Comparison of ENCODE assay signal across 14 cellular contexts in the genomic region with DNA sequence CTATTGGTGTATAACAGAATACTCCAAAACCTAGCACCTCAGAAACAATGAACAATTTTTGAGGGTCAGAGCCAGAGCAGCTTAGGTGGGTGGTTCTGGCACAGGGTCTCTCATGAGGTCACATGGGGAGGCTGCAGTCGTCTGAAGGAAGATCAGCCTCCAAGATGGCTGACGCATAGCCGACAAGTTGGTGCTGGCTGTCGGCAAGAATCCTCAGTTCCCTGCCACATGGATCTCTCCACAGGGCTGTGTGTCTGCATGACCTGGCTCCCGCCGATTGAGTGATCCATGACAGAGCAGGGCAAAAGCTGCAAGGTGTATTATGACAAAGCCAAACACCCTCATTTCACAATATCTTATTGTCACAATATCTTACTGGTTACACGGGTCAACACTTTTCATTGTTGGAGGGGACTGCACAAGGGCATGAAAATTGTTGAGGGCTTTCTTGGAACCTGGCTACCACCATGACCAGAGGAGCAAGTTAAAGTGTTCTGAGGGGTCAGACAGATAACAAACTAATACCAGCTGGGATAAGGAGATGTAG. TPM values are rescaled to one million over a fixed set of nuclear protein-coding genes. Genes with fewer than 3 reads are reported as not detected.
A peak's percentile ranks its signal among the peaks of the same experiment; 100 is the strongest.
DNase-seq lines count a peak whose midpoint lies in the region; ATAC-seq, FAIRE-seq and TF ChIP-seq lines count a peak whose summit lies in the region.
"Had no signal": no experiment of that assay in that cellular context is flagged by ENCODE, and none has a peak within 500 bp of the region (broad histone marks: within the 10 kb centered on the region; RNA-seq: fewer than 3 reads in every experiment).

No MANE protein-coding gene starts in this region.

- H3K4me2 ChIP-seq in A549 (peak overlapping the region; percentile 94), GM23338 (no peak overlapping the region), GM12878 (ENCODE audit: control insufficient read depth, insufficient read depth) (peak overlapping the region; percentile 53), HepG2 (ENCODE audit: low read depth, low read length) (peak overlapping the region; percentile 91)

- SMC1A ChIA-PET in GM12878 (lab: Charles Lee; ENCODE audit: uncharacterized antibody, unreplicated experiment), result interaction anchor here (1.0 to 5.2 kb wide), 6 partner anchors 8 to 400 kb away, joined by 3 to 105 read pairs (median 5); a partner anchor contains a TSS

- intact Hi-C loops in GM12878 (cut with micrococcal nuclease; ENCODE audit: unreplicated experiment), result no loop called here
- intact Hi-C loops in HepG2 (cut with micrococcal nuclease; ENCODE audit: unreplicated experiment), result no loop called here

- RAD21 ChIA-PET in GM12878 (lab: Charles Lee; ENCODE audit: unreplicated experiment), result interaction anchor here (1.0 to 4.6 kb wide), 5 partner anchors 10 to 1791 kb away, joined by 3 to 37 read pairs (median 6); a partner anchor contains a TSS

- TF ChIP-seq POLR2A in A549 (IDR thresholded peaks at IDR 0.05; ENCODE audit: low read length), result no peak
- no peak for TF ChIP-seq POLR2A in GM12878 (IDR thresholded peaks at IDR 0.05; ENCODE audit: low read depth, low read length)
- TF ChIP-seq POLR2A in HepG2 (IDR thresholded peaks at IDR 0.05; ENCODE audit: insufficient read depth in 1 of 2, low read depth in 2 of 2, low read length in 2 of 2), result peak in 1 of 2 experiments; percentile 25; a peak in 1 of 4 replicates

- H3K9me2 ChIP-seq in GM23338 (ENCODE audit: insufficient read depth), result no peaks in the 10 kb centered on the region

- no peak overlapping the region for H3K27ac ChIP-seq in A549
- no peak overlapping the region for H3K27ac ChIP-seq in GM23338 (ENCODE audit: low read depth)
- H3K27ac ChIP-seq in GM12878 (ENCODE audit: control insufficient read depth, insufficient read depth), result no peak overlapping the region; the same call in none of the 2 replicates
- peak overlapping the region; percentile 65 for H3K27ac ChIP-seq in HepG2 (ENCODE audit: extremely low read length, insufficient read depth, low read length)

- no peak for DNase-seq in A549 (ENCODE audit: low read depth in 1 of 2, low spot score in 1 of 2)
- DNase-seq in GM23338 (ENCODE audit: low spot score), result no peak
- DNase-seq in GM12878 (ENCODE audit: low read depth, low spot score), result no peak
- no peak for DNase-seq in HepG2 (ENCODE audit: low spot score)
- DNase-seq in DMS53 (lab: John Stamatoyannopoulos, UW), result no peak
- DNase-seq in SIG-M5 (lab: John Stamatoyannopoulos, UW), result no peak
- no peak for DNase-seq in OCI-M1 (lab: John Stamatoyannopoulos, UW)
- DNase-seq in HTR-8/SVneo (ENCODE audit: insufficient read length, low spot score), result no peak
- DNase-seq: activated CD4-positive, alpha-beta T cell treated with anti-CD3 and anti-CD28 coated beads for 4 hours; AML-193; cortex of kidney; NCI-H1436; NCI-H82 had no signal

- in situ Hi-C loops in GM12878 (cut with MboI) (loop anchor here (25.0 kb wide), 1 partner anchor 996 kb away; no protein-coding TSS in a partner anchor), HepG2 (cut with HindIII; ENCODE audit: extremely low pct_ligation_motif_present, low pct_unique_long_range_greater_than_20kb) (no loop called here)

- POLR2A ChIA-PET in A549 (lab: Yijun Ruan, JAX) (no interaction called here), GM12878 (lab: Charles Lee) (interaction anchor here (0.8 to 5.1 kb wide), 4 partner anchors 10 to 19 kb away, joined by 5 to 36 read pairs (median 8); a partner anchor contains a TSS), HepG2 (lab: Yijun Ruan, JAX) (no interaction called here)

- H3K36me3 Mint-ChIP-seq in GM23338 (ENCODE audit: low read depth), result no peaks in the 10 kb centered on the region; the same call in 2 of the 3 replicates

- peaks cover 46% of the 10 kb centered on the region for H3K4me1 Mint-ChIP-seq in GM23338

- H3K9me3 ChIP-seq in A549 (no peaks in the 10 kb centered on the region), GM12878 (replicated peaks; ENCODE audit: control insufficient read depth, insufficient read depth, low read length) (no peaks in the 10 kb centered on the region), HepG2 (ENCODE audit: low read length) (no peaks in the 10 kb centered on the region)

- H3K9ac ChIP-seq in GM12878 (ENCODE audit: control insufficient read depth, insufficient read depth, low read length), result 0 out of 2 replicates have a peak overlapping the region, but pooled peaks have one; percentile 4
- H3K9ac ChIP-seq in HepG2 (ENCODE audit: insufficient read depth, low read depth, low read length), result peak overlapping the region; percentile 33; the same call in 1 of the 2 replicates

- no peak overlapping the region for H2AFZ ChIP-seq in GM23338
- no peak overlapping the region for H2AFZ ChIP-seq in GM12878 (ENCODE audit: control insufficient read depth, low read depth, low read length)
- no peak overlapping the region for H2AFZ ChIP-seq in HepG2 (ENCODE audit: low read length)

- TF ChIP-seq CTCF in A549 (IDR thresholded peaks at IDR 0.05), result no peak
- no peak for TF ChIP-seq CTCF in GM23338 (conservative IDR thresholded peaks at IDR 0.05; ENCODE audit: low read depth in 2 of 2)
- TF ChIP-seq CTCF in GM12878 (IDR thresholded peaks at IDR 0.05 in 2 of 3, conservative IDR thresholded peaks at IDR 0.05 in 1 of 3; ENCODE audit: control insufficient read depth in 2 of 3, extremely low read depth in 1 of 3, insufficient read depth in 1 of 3, low read depth in 3 of 3, low read length in 3 of 3), result no peak
- no peak for TF ChIP-seq CTCF in HepG2 (CRISPR knock-in tag; IDR thresholded peaks at IDR 0.05)

- TF ChIP-seq RAD21 in A549 (conservative IDR thresholded peaks at IDR 0.05 in 1 of 2, IDR thresholded peaks at IDR 0.05 in 1 of 2) (no peak), GM12878 (IDR thresholded peaks at IDR 0.05; ENCODE audit: insufficient read depth, low read depth, low read length) (no peak), HepG2 (CRISPR knock-in tag; IDR thresholded peaks at IDR 0.05) (no peak)

- CTCF ChIA-PET in A549 (lab: Yijun Ruan, JAX), result no interaction called here
- CTCF ChIA-PET in GM12878 (lab: Yijun Ruan, JAX), result interaction anchor here (1.0 to 3.1 kb wide), 3 partner anchors 10 to 14 kb away, joined by 3 to 11 read pairs (median 3); no protein-coding TSS in a partner anchor
- CTCF ChIA-PET in HepG2 (lab: Yijun Ruan, JAX; ENCODE audit: low intra/inter-chr PET ratio, low total read pairs), result no interaction called here

- ATAC-seq in A549 (no peak), GM23338 (no peak), GM12878 (no peak), HepG2 (no peak)

- no peaks in the 10 kb centered on the region for H3K27me3 ChIP-seq in GM23338 (ENCODE audit: insufficient read depth)
- H3K27me3 ChIP-seq in GM12878 (replicated peaks in 1 of 2; ENCODE audit: control insufficient read depth in 2 of 2, insufficient read depth in 2 of 2, low read length in 1 of 2), result no peaks in the 10 kb centered on the region
- H3K27me3 ChIP-seq in HepG2 (ENCODE audit: control insufficient read depth in 1 of 2, insufficient read depth in 2 of 2, low read length in 2 of 2), result no peaks in the 10 kb centered on the region; a peak in 1 of 5 replicates

- BruUV-seq in GM12878 (replicated peaks; lab: Mats Ljungman, UMichigan) (no TSS peak), HepG2 (replicated peaks; lab: Mats Ljungman, UMichigan) (no TSS peak)

- H3K27me3 Mint-ChIP-seq in GM23338 (ENCODE audit: insufficient read depth, low read depth, poor library complexity), result peaks cover 6% of the 10 kb centered on the region

- peak overlapping the region; percentile 3; the same call in 1 of the 2 replicates for H3K27ac Mint-ChIP-seq in GM23338

- no peaks in the 10 kb centered on the region for H3F3A ChIP-seq in GM23338 (replicated peaks; ENCODE audit: low read depth)

- no peak overlapping the region for H3K4me3 Mint-ChIP-seq in GM23338

- FAIRE-seq in A549 (lab: Jason Lieb, UNC) (no peak), GM12878 (lab: Jason Lieb, UNC) (no peak), HepG2 (lab: Jason Lieb, UNC) (no peak), HTR-8/SVneo (lab: Jason Lieb, UNC) (no peak)
- FAIRE-seq: frontal cortex had no signal

- WGBS in A549 (ENCODE audit: missing lambda C conversion rate), result 59% methylated on average over 7 of the region's 7 CpGs
- WGBS in GM12878 (ENCODE audit: insufficient coverage, insufficient replicate concordance, low lambda C conversion rate, missing lambda C conversion rate), result 54% methylated on average over 7 of the region's 7 CpGs
- WGBS in HepG2 (ENCODE audit: low lambda C conversion rate), result 45% methylated on average over 7 of the region's 7 CpGs

- H3K4me3 ChIP-seq in A549 (no peak overlapping the region), GM23338 (no peak overlapping the region), GM12878 (peak overlapping the region; percentile 45), HepG2 (replicated peaks in 1 of 3; ENCODE audit: insufficient read depth in 1 of 3, low read depth in 2 of 3, low read length in 3 of 3) (peak overlapping the region in 2 of 3 experiments; percentile 90 to 96; a peak in 2 of 6 replicates)

- no peaks in the 10 kb centered on the region for H3K36me3 ChIP-seq in GM23338 (ENCODE audit: insufficient read depth)
- peaks cover 0 to 2% of the 10 kb centered on the region in 2 experiments; a peak in 1 of 4 replicates for H3K36me3 ChIP-seq in GM12878 (ENCODE audit: control insufficient read depth in 2 of 2, insufficient read depth in 2 of 2, low read length in 1 of 2)
- no peaks in the 10 kb centered on the region for H3K36me3 ChIP-seq in HepG2 (replicated peaks in 1 of 2; ENCODE audit: control insufficient read depth in 1 of 2, insufficient read depth in 2 of 2, low read length in 2 of 2)

- H3K9me3 Mint-ChIP-seq in GM23338, result no peaks in the 10 kb centered on the region

- no peak for TF ChIP-seq EP300 in A549 (IDR thresholded peaks at IDR 0.05)
- TF ChIP-seq EP300 in GM12878 (IDR thresholded peaks at IDR 0.05; ENCODE audit: borderline replicate concordance in 1 of 2, control insufficient read depth in 1 of 2, low read depth in 2 of 2, low read length in 2 of 2), result no peak
- no peak for TF ChIP-seq EP300 in HepG2 (IDR thresholded peaks at IDR 0.05; ENCODE audit: low read depth in 2 of 2, low read length in 2 of 2)
- no peak for TF ChIP-seq EP300 in HepG2 (CRISPR knock-in tag; IDR thresholded peaks at IDR 0.05; ENCODE audit: borderline replicate concordance)

- H4K20me1 ChIP-seq in GM23338 (replicated peaks; ENCODE audit: insufficient read depth) (peaks cover 49% of the 10 kb centered on the region), GM12878 (ENCODE audit: control insufficient read depth, insufficient read depth) (no peaks in the 10 kb centered on the region), HepG2 (ENCODE audit: insufficient read depth, low read length) (peaks cover 78% of the 10 kb centered on the region)

- H3K79me2 ChIP-seq in GM23338 (replicated peaks; ENCODE audit: insufficient read depth) (peaks cover 87% of the 10 kb centered on the region), GM12878 (ENCODE audit: control insufficient read depth, insufficient read depth, low read length) (peaks cover 97% of the 10 kb centered on the region), HepG2 (ENCODE audit: insufficient read depth, low read length) (peaks cover 92% of the 10 kb centered on the region)

- H3K4me1 ChIP-seq in A549 (peaks cover 63% of the 10 kb centered on the region), GM23338 (ENCODE audit: insufficient read depth) (peaks cover 14% of the 10 kb centered on the region), GM12878 (ENCODE audit: control insufficient read depth, insufficient read depth, low read length) (peaks cover 12% of the 10 kb centered on the region), HepG2 (ENCODE audit: insufficient read depth, low read length) (peaks cover 64% of the 10 kb centered on the region)

RNA-seq across cellular contexts. Expression of a gene that starts 4.2 kb away (rescaled TPM):
- 484 and 498 TPM in 2 replicates for polyA plus RNA-seq in A549 (2011; rRNA removed)
- 333 and 358 TPM in 2 replicates for polyA plus RNA-seq in A549 (2012; cell fraction: cytosol; rRNA removed)
- polyA plus RNA-seq in A549 (2012; cell fraction: nucleus; rRNA removed), result 118 and 127 TPM in 2 replicates
- polyA plus RNA-seq in A549 (2017; fragmentation: RNase III; extraction: RNeasy Plus Mini Kit Qiagen cat#74134 plus additional on column Dnase treatment), result 419 to 437 TPM (median 426 TPM) in 3 replicates
- 129 and 132 TPM in 2 replicates for polyA minus RNA-seq in A549 (2011; rRNA and poly(A)+ RNA removed)
- 152 and 165 TPM in 2 replicates for total RNA-seq in GM23338 (2014; rRNA removed; shearing (Covaris generic))
- polyA plus RNA-seq in GM23338 (2016; fragmentation: Nextera tagmentation; extraction: Ambion mirVana), result 282 and 330 TPM in 2 replicates
- total RNA-seq in GM12878 (2013; cell fraction: nucleolus; rRNA removed), result 26.4 and 26.9 TPM in 2 replicates
- 235 and 266 TPM in 2 replicates for total RNA-seq in GM12878 (2014; rRNA removed)
- 313 and 316 TPM in 2 replicates for total RNA-seq in GM12878 (2014; rRNA removed; fragmentation: Illumina TruSeq; extraction: Trizol)
- 179 and 195 TPM in 2 replicates for total RNA-seq in GM12878 (2021)
- polyA plus RNA-seq in GM12878 (2011; ENCODE audit: low read depth), result 190 TPM
- 427 and 538 TPM in 2 replicates for polyA plus RNA-seq in GM12878 (2011; rRNA removed)
- polyA plus RNA-seq in GM12878 (2011; cell fraction: cytosol; rRNA removed), result 256 and 267 TPM in 2 replicates
- polyA plus RNA-seq in GM12878 (2011; cell fraction: nucleus; rRNA removed), result 119 and 141 TPM in 2 replicates
- 213 and 244 TPM in 2 replicates for polyA plus RNA-seq in GM12878 (2012)
- polyA plus RNA-seq in GM12878 (2014; fragmentation: Illumina TruSeq; extraction: Trizol), result 373 and 412 TPM in 2 replicates
- polyA plus RNA-seq in GM12878 (2014; fragmentation: Nextera tagmentation; extraction: Ambion mirVana), result 100 to 1,000 TPM; 662 to 739 TPM
- 210 and 222 TPM in 2 replicates for polyA plus RNA-seq in GM12878 (2014; rRNA removed)
- polyA plus RNA-seq in GM12878 (2016; fragmentation: Nextera tagmentation; extraction: Ambion mirVana), result 100 to 1,000 TPM; 466 to 475 TPM
- polyA minus RNA-seq in GM12878 (2011; rRNA and poly(A)+ RNA removed), result 153 and 181 TPM in 2 replicates
- polyA minus RNA-seq in GM12878 (2011; cell fraction: cytosol; rRNA and poly(A)+ RNA removed), result 62.0 and 66.1 TPM in 2 replicates
- polyA minus RNA-seq in GM12878 (2011; cell fraction: nucleus; rRNA and poly(A)+ RNA removed), result 27.6 and 36.9 TPM in 2 replicates
- total RNA-seq in HepG2 (2016; rRNA removed; fragmentation: Illumina TruSeq; extraction: Trizol), result 340 and 475 TPM in 2 replicates
- total RNA-seq in HepG2 (2016; cell fraction: cytosol; rRNA removed; fragmentation: Illumina TruSeq; extraction: Trizol; ENCODE audit: low read depth), result 118 and 121 TPM in 2 replicates
- 344 and 488 TPM in 2 replicates for total RNA-seq in HepG2 (2016; cell fraction: insoluble cytoplasmic fraction; rRNA removed; fragmentation: Illumina TruSeq; extraction: Trizol)
- 130 and 135 TPM in 2 replicates for total RNA-seq in HepG2 (2016; cell fraction: membrane; rRNA removed; fragmentation: Illumina TruSeq; extraction: Trizol)
- total RNA-seq in HepG2 (2016; cell fraction: nucleus; rRNA removed; fragmentation: Illumina TruSeq; extraction: Trizol), result 113 and 117 TPM in 2 replicates
- 238 and 265 TPM in 2 replicates for polyA plus RNA-seq in HepG2 (2011; rRNA removed)
- 202 and 250 TPM in 2 replicates for polyA plus RNA-seq in HepG2 (2011; cell fraction: cytosol; rRNA removed)
- polyA plus RNA-seq in HepG2 (2011; cell fraction: nucleus; rRNA removed), result 45.6 and 55.4 TPM in 2 replicates
- 212 and 213 TPM in 2 replicates for polyA plus RNA-seq in HepG2 (2012)
- polyA plus RNA-seq in HepG2 (2016; cell fraction: cytosol; fragmentation: Illumina TruSeq; extraction: Trizol; ENCODE audit: low read depth), result 96.0 and 108 TPM in 2 replicates
- polyA plus RNA-seq in HepG2 (2016; cell fraction: insoluble cytoplasmic fraction; fragmentation: Illumina TruSeq; extraction: Trizol; ENCODE audit: low read depth), result 470 and 496 TPM in 2 replicates
- polyA plus RNA-seq in HepG2 (2016; cell fraction: membrane; fragmentation: Illumina TruSeq; extraction: Trizol; ENCODE audit: low read depth), result 102 and 106 TPM in 2 replicates
- polyA plus RNA-seq in HepG2 (2016; cell fraction: nucleus; fragmentation: Illumina TruSeq; extraction: Trizol; ENCODE audit: insufficient read depth, low read depth), result 168 and 175 TPM in 2 replicates
- polyA minus RNA-seq in HepG2 (2011; rRNA and poly(A)+ RNA removed; ENCODE audit: low replicate concordance), result 114 and 173 TPM in 2 replicates
- 94.2 and 95.6 TPM in 2 replicates for polyA minus RNA-seq in HepG2 (2011; cell fraction: cytosol; rRNA and poly(A)+ RNA removed)
- polyA minus RNA-seq in HepG2 (2011; cell fraction: nucleus; rRNA and poly(A)+ RNA removed), result 30.6 and 55.3 TPM in 2 replicates

RNA-seq across cellular contexts. Expression of a gene that starts 18.5 kb away (rescaled TPM):
- polyA plus RNA-seq in A549 (2011; rRNA removed) (446 and 510 TPM in 2 replicates), A549 (2017; fragmentation: RNase III; extraction: RNeasy Plus Mini Kit Qiagen cat#74134 plus additional on column Dnase treatment) (514 to 544 TPM (median 539 TPM) in 3 replicates), GM23338 (2016; fragmentation: Nextera tagmentation; extraction: Ambion mirVana) (475 and 502 TPM in 2 replicates), GM12878 (2011; rRNA removed) (567 and 783 TPM in 2 replicates), GM12878 (2014; fragmentation: Illumina TruSeq; extraction: Trizol) (851 and 1,149 TPM in 2 replicates), GM12878 (2014; fragmentation: Nextera tagmentation; extraction: Ambion mirVana) (1,000 to 10,000 TPM; 1,462 to 1,663 TPM), GM12878 (2014; rRNA removed) (687 and 704 TPM in 2 replicates), GM12878 (2016; fragmentation: Nextera tagmentation; extraction: Ambion mirVana) (1,000 to 10,000 TPM; 1,100 to 1,139 TPM), HepG2 (2011; rRNA removed) (243 and 261 TPM in 2 replicates)
- polyA plus RNA-seq in A549 (2012; cell fraction: cytosol; rRNA removed), result 183 and 195 TPM in 2 replicates
- polyA plus RNA-seq in A549 (2012; cell fraction: nucleus; rRNA removed), result 75.7 and 105 TPM in 2 replicates
- polyA minus RNA-seq in A549 (2011; rRNA and poly(A)+ RNA removed), result 165 and 202 TPM in 2 replicates
- 206 and 244 TPM in 2 replicates for total RNA-seq in GM23338 (2014; rRNA removed; shearing (Covaris generic))
- total RNA-seq in GM12878 (2013; cell fraction: nucleolus; rRNA removed), result 165 and 169 TPM in 2 replicates
- total RNA-seq in GM12878 (2014; rRNA removed) (861 and 946 TPM in 2 replicates), GM12878 (2014; rRNA removed; fragmentation: Illumina TruSeq; extraction: Trizol) (987 and 1,035 TPM in 2 replicates), GM12878 (2021) (488 and 498 TPM in 2 replicates), HepG2 (2016; rRNA removed; fragmentation: Illumina TruSeq; extraction: Trizol) (277 and 357 TPM in 2 replicates)
- polyA plus RNA-seq in GM12878 (2011; ENCODE audit: low read depth), result 341 TPM
- 236 and 267 TPM in 2 replicates for polyA plus RNA-seq in GM12878 (2011; cell fraction: cytosol; rRNA removed)
- polyA plus RNA-seq in GM12878 (2011; cell fraction: nucleus; rRNA removed), result 194 and 245 TPM in 2 replicates
- 406 and 429 TPM in 2 replicates for polyA plus RNA-seq in GM12878 (2012)
- polyA minus RNA-seq in GM12878 (2011; rRNA and poly(A)+ RNA removed), result 263 and 337 TPM in 2 replicates
- polyA minus RNA-seq in GM12878 (2011; cell fraction: cytosol; rRNA and poly(A)+ RNA removed), result 92.0 and 93.1 TPM in 2 replicates
- polyA minus RNA-seq in GM12878 (2011; cell fraction: nucleus; rRNA and poly(A)+ RNA removed), result 127 and 180 TPM in 2 replicates
- total RNA-seq in HepG2 (2016; cell fraction: cytosol; rRNA removed; fragmentation: Illumina TruSeq; extraction: Trizol; ENCODE audit: low read depth), result 95.1 and 97.4 TPM in 2 replicates
- 277 and 377 TPM in 2 replicates for total RNA-seq in HepG2 (2016; cell fraction: insoluble cytoplasmic fraction; rRNA removed; fragmentation: Illumina TruSeq; extraction: Trizol)
- total RNA-seq in HepG2 (2016; cell fraction: membrane; rRNA removed; fragmentation: Illumina TruSeq; extraction: Trizol), result 78.5 and 96.6 TPM in 2 replicates
- 143 and 145 TPM in 2 replicates for total RNA-seq in HepG2 (2016; cell fraction: nucleus; rRNA removed; fragmentation: Illumina TruSeq; extraction: Trizol)
- 156 and 261 TPM in 2 replicates for polyA plus RNA-seq in HepG2 (2011; cell fraction: cytosol; rRNA removed)
- polyA plus RNA-seq in HepG2 (2011; cell fraction: nucleus; rRNA removed), result 65.4 and 82.9 TPM in 2 replicates
- 263 and 319 TPM in 2 replicates for polyA plus RNA-seq in HepG2 (2012)
- polyA plus RNA-seq in HepG2 (2016; cell fraction: cytosol; fragmentation: Illumina TruSeq; extraction: Trizol; ENCODE audit: low read depth), result 53.2 and 57.8 TPM in 2 replicates
- polyA plus RNA-seq in HepG2 (2016; cell fraction: insoluble cytoplasmic fraction; fragmentation: Illumina TruSeq; extraction: Trizol; ENCODE audit: low read depth), result 305 and 333 TPM in 2 replicates
- polyA plus RNA-seq in HepG2 (2016; cell fraction: membrane; fragmentation: Illumina TruSeq; extraction: Trizol; ENCODE audit: low read depth), result 53.7 and 63.8 TPM in 2 replicates
- 156 and 160 TPM in 2 replicates for polyA plus RNA-seq in HepG2 (2016; cell fraction: nucleus; fragmentation: Illumina TruSeq; extraction: Trizol; ENCODE audit: insufficient read depth, low read depth)
- 91.9 and 99.7 TPM in 2 replicates for polyA minus RNA-seq in HepG2 (2011; rRNA and poly(A)+ RNA removed; ENCODE audit: low replicate concordance)
- 172 and 198 TPM in 2 replicates for polyA minus RNA-seq in HepG2 (2011; cell fraction: cytosol; rRNA and poly(A)+ RNA removed)
- 130 and 202 TPM in 2 replicates for polyA minus RNA-seq in HepG2 (2011; cell fraction: nucleus; rRNA and poly(A)+ RNA removed)

RNA-seq across cellular contexts. Expression of a gene that starts 46.4 kb away (rescaled TPM):
- 0.30 and 0.36 TPM in 2 replicates for polyA plus RNA-seq in A549 (2011; rRNA removed)
- 0.08 and 0.16 TPM in 2 replicates for polyA plus RNA-seq in A549 (2012; cell fraction: cytosol; rRNA removed)
- polyA plus RNA-seq in A549 (2012; cell fraction: nucleus; rRNA removed), result 0.10 and 0.53 TPM in 2 replicates
- 0.18 to 0.34 TPM (median 0.33 TPM) in 3 replicates for polyA plus RNA-seq in A549 (2017; fragmentation: RNase III; extraction: RNeasy Plus Mini Kit Qiagen cat#74134 plus additional on column Dnase treatment)
- polyA minus RNA-seq in A549 (2011; rRNA and poly(A)+ RNA removed), result 0.25 and 0.29 TPM in 2 replicates
- 0.08 and 0.38 TPM in 2 replicates for total RNA-seq in GM23338 (2014; rRNA removed; shearing (Covaris generic))
- polyA plus RNA-seq in GM23338 (2016; fragmentation: Nextera tagmentation; extraction: Ambion mirVana), result 0.21 and 0.27 TPM in 2 replicates
- 24.7 and 31.7 TPM in 2 replicates for total RNA-seq in GM12878 (2013; cell fraction: nucleolus; rRNA removed)
- total RNA-seq in GM12878 (2014; rRNA removed), result 0.49 and 0.62 TPM in 2 replicates
- 0.55 and 0.76 TPM in 2 replicates for total RNA-seq in GM12878 (2014; rRNA removed; fragmentation: Illumina TruSeq; extraction: Trizol)
- 1.0 and 1.1 TPM in 2 replicates for total RNA-seq in GM12878 (2021)
- polyA plus RNA-seq in GM12878 (2011; ENCODE audit: low read depth), result 0.80 TPM
- 0.27 and 0.53 TPM in 2 replicates for polyA plus RNA-seq in GM12878 (2011; rRNA removed)
- polyA plus RNA-seq in GM12878 (2011; cell fraction: cytosol; rRNA removed), result 0.40 and 0.43 TPM in 2 replicates
- 0.56 and 2.3 TPM in 2 replicates for polyA plus RNA-seq in GM12878 (2011; cell fraction: nucleus; rRNA removed)
- polyA plus RNA-seq in GM12878 (2012), result 1.5 TPM in 2 replicates
- polyA plus RNA-seq in GM12878 (2014; fragmentation: Illumina TruSeq; extraction: Trizol), result 0.43 and 0.54 TPM in 2 replicates
- polyA plus RNA-seq in GM12878 (2014; fragmentation: Nextera tagmentation; extraction: Ambion mirVana), result under 1 TPM; 0.06 to 0.11 TPM
- 0.60 and 1.4 TPM in 2 replicates for polyA plus RNA-seq in GM12878 (2014; rRNA removed)
- polyA plus RNA-seq in GM12878 (2016; fragmentation: Nextera tagmentation; extraction: Ambion mirVana), result under 1 TPM; 0.51 to 0.62 TPM
- 0.37 and 0.88 TPM in 2 replicates for polyA minus RNA-seq in GM12878 (2011; rRNA and poly(A)+ RNA removed)
- 0.21 TPM in 1 of 2 replicates, not detected in the other for polyA minus RNA-seq in GM12878 (2011; cell fraction: cytosol; rRNA and poly(A)+ RNA removed)
- 0.57 and 0.85 TPM in 2 replicates for polyA minus RNA-seq in GM12878 (2011; cell fraction: nucleus; rRNA and poly(A)+ RNA removed)
- total RNA-seq in HepG2 (2016; rRNA removed; fragmentation: Illumina TruSeq; extraction: Trizol), result 0.46 and 1.0 TPM in 2 replicates
- total RNA-seq in HepG2 (2016; cell fraction: cytosol; rRNA removed; fragmentation: Illumina TruSeq; extraction: Trizol; ENCODE audit: low read depth), result 0.35 and 1.3 TPM in 2 replicates
- total RNA-seq in HepG2 (2016; cell fraction: insoluble cytoplasmic fraction; rRNA removed; fragmentation: Illumina TruSeq; extraction: Trizol), result 0.97 and 0.98 TPM in 2 replicates
- 0.49 and 0.76 TPM in 2 replicates for total RNA-seq in HepG2 (2016; cell fraction: membrane; rRNA removed; fragmentation: Illumina TruSeq; extraction: Trizol)
- 0.47 and 1.3 TPM in 2 replicates for total RNA-seq in HepG2 (2016; cell fraction: nucleus; rRNA removed; fragmentation: Illumina TruSeq; extraction: Trizol)
- polyA plus RNA-seq in HepG2 (2011; rRNA removed), result 0.98 and 1.6 TPM in 2 replicates
- 1.0 and 1.4 TPM in 2 replicates for polyA plus RNA-seq in HepG2 (2011; cell fraction: cytosol; rRNA removed)
- 3.6 and 4.1 TPM in 2 replicates for polyA plus RNA-seq in HepG2 (2011; cell fraction: nucleus; rRNA removed)
- 2.6 and 3.3 TPM in 2 replicates for polyA plus RNA-seq in HepG2 (2012)
- 0.16 and 0.17 TPM in 2 replicates for polyA plus RNA-seq in HepG2 (2016; cell fraction: cytosol; fragmentation: Illumina TruSeq; extraction: Trizol; ENCODE audit: low read depth)
- polyA plus RNA-seq in HepG2 (2016; cell fraction: insoluble cytoplasmic fraction; fragmentation: Illumina TruSeq; extraction: Trizol; ENCODE audit: low read depth), result 0.60 and 0.63 TPM in 2 replicates
- 0.25 and 0.37 TPM in 2 replicates for polyA plus RNA-seq in HepG2 (2016; cell fraction: membrane; fragmentation: Illumina TruSeq; extraction: Trizol; ENCODE audit: low read depth)
- 1.1 and 1.2 TPM in 2 replicates for polyA plus RNA-seq in HepG2 (2016; cell fraction: nucleus; fragmentation: Illumina TruSeq; extraction: Trizol; ENCODE audit: insufficient read depth, low read depth)
- polyA minus RNA-seq in HepG2 (2011; rRNA and poly(A)+ RNA removed; ENCODE audit: low replicate concordance), result 0.75 and 0.82 TPM in 2 replicates
- 0.89 and 0.97 TPM in 2 replicates for polyA minus RNA-seq in HepG2 (2011; cell fraction: cytosol; rRNA and poly(A)+ RNA removed)
- 2.8 and 4.2 TPM in 2 replicates for polyA minus RNA-seq in HepG2 (2011; cell fraction: nucleus; rRNA and poly(A)+ RNA removed)

Comparison
In these comparisons a context has a peak if more than half of its experiments do, and no peak if none do; other contexts are left out.
1. H3K4me3 ChIP-seq: peak in GM12878 (single experiment) and HepG2 (2 of 3); none in A549 (single experiment) and GM23338 (single experiment).